Comparison of ENCODE assay signal across 8 cellular contexts in genomic region chr1:41268154-41268770, GRCh38. TPM values are rescaled to one million over a fixed set of nuclear protein-coding genes. Genes with fewer than 3 reads are reported as not detected.
DNase-seq lines count a peak whose midpoint lies in the region; ATAC-seq and TF ChIP-seq lines count a peak whose summit lies in the region.

No MANE protein-coding gene starts in this region.

- no peaks in the 10 kb centered on the region for H3K27me3 ChIP-seq in left lung

- H3K9me3 Mint-ChIP-seq in activated CD4-positive, alpha-beta T cell treated with anti-CD3 and anti-CD28 coated beads, Interleukin-2, amount 10 ng/mL, durations not matched to agents 24 days and 14 days = no peaks in the 10 kb centered on the region
- H3K9me3 Mint-ChIP-seq in chondrocyte (ENCODE audit: low read depth) = no peaks in the 10 kb centered on the region

- H3K4me1 Mint-ChIP-seq in activated CD4-positive, alpha-beta T cell treated with anti-CD3 and anti-CD28 coated beads, Interleukin-2, amount 10 ng/mL, durations not matched to agents 24 days and 14 days = no peaks in the 10 kb centered on the region
- H3K4me1 Mint-ChIP-seq in chondrocyte (ENCODE audit: low read depth) = peaks cover 6% of the 10 kb centered on the region

- peak; percentile 89 for DNase-seq in AG08396 (ENCODE audit: low spot score)
- DNase-seq in GOT3 (lab: John Stamatoyannopoulos, UW) = peak; percentile 27
- peak; percentile 82 to 90 for DNase-seq in NCI-H524 (lab: John Stamatoyannopoulos, UW)
- DNase-seq in activated CD4-positive, alpha-beta T cell treated with anti-CD3 and anti-CD28 coated beads, Interleukin-2, amount 10 ng/mL, durations not matched to agents 24 days and 14 days = peak; percentile 89
- DNase-seq in chondrocyte (ENCODE audit: low spot score) = no peak
- DNase-seq in left lung = peak; percentile 77 to 93
- DNase-seq in stimulated activated CD4-positive, alpha-beta T cell treated with anti-CD3 and anti-CD28 coated beads, Interleukin-4, amount 100 ng/mL, for 24 hours = peak; percentile 72

- no peaks in the 10 kb centered on the region for H3K36me3 Mint-ChIP-seq in activated CD4-positive, alpha-beta T cell treated with anti-CD3 and anti-CD28 coated beads, Interleukin-2, amount 10 ng/mL, durations not matched to agents 24 days and 14 days (ENCODE audit: low read depth)
- no peaks in the 10 kb centered on the region for H3K36me3 Mint-ChIP-seq in chondrocyte (ENCODE audit: low read depth)

- H3K4me3 Mint-ChIP-seq in activated CD4-positive, alpha-beta T cell treated with anti-CD3 and anti-CD28 coated beads, Interleukin-2, amount 10 ng/mL, durations not matched to agents 24 days and 14 days = no peak overlapping the region
- no peak overlapping the region for H3K4me3 Mint-ChIP-seq in chondrocyte (ENCODE audit: unreplicated experiment)

- H3K27ac Mint-ChIP-seq in activated CD4-positive, alpha-beta T cell treated with anti-CD3 and anti-CD28 coated beads, Interleukin-2, amount 10 ng/mL, durations not matched to agents 24 days and 14 days = no peak overlapping the region
- no peak overlapping the region for H3K27ac Mint-ChIP-seq in chondrocyte (ENCODE audit: unreplicated experiment)

- no peak overlapping the region for H3K27ac ChIP-seq in left lung

- intact Hi-C loops in activated CD4-positive, alpha-beta T cell treated with anti-CD3 and anti-CD28 coated beads, Interleukin-2, amount 10 ng/mL, durations not matched to agents 24 days and 14 days (cut with micrococcal nuclease) = loop anchor here (1.0 kb wide), 2 partner anchors 149 to 164 kb away; no protein-coding TSS in a partner anchor
- intact Hi-C loops in left lung (cut with DNase I) = loop anchor here in 1 of 2 donors (5.0 kb wide), 2 partner anchors 149 to 164 kb away; no protein-coding TSS in a partner anchor

- ATAC-seq in left lung (peak; percentile 97), GM21576 (IDR thresholded peaks at IDR 0.05; ENCODE audit: unreplicated experiment) (no peak)

- no peak overlapping the region for H3K4me3 ChIP-seq in left lung

- H3K36me3 ChIP-seq in left lung = no peaks in the 10 kb centered on the region

- TF ChIP-seq CTCF in chondrocyte (IDR thresholded peaks at IDR 0.05) (peak; percentile 99), left lung (IDR thresholded peaks at IDR 0.05) (peak; percentile 96 to 99)

- H3K4me1 ChIP-seq in left lung = no peaks in the 10 kb centered on the region

- H3K9me3 ChIP-seq in left lung = no peaks in the 10 kb centered on the region

- H3K27me3 Mint-ChIP-seq in activated CD4-positive, alpha-beta T cell treated with anti-CD3 and anti-CD28 coated beads, Interleukin-2, amount 10 ng/mL, durations not matched to agents 24 days and 14 days = peaks cover 16% of the 10 kb centered on the region
- no peaks in the 10 kb centered on the region for H3K27me3 Mint-ChIP-seq in chondrocyte (ENCODE audit: low read depth)

RNA-seq across cellular contexts. Expression of gene SCMH1, which starts 26.2 kb away (rescaled TPM):
- 20.8 and 23.3 TPM in 2 replicates for total RNA-seq in activated CD4-positive, alpha-beta T cell treated with anti-CD3 and anti-CD28 coated beads, Interleukin-2, amount 10 ng/mL, durations not matched to agents 24 days and 14 days
- total RNA-seq in chondrocyte = 29.5 to 32.4 TPM (median 30.5 TPM) in 3 replicates
- total RNA-seq in left lung = 10 to 100 TPM; 27.8 to 30.8 TPM
